Comparison of ENCODE assay signal across 1 cellular context in the genomic region with DNA sequence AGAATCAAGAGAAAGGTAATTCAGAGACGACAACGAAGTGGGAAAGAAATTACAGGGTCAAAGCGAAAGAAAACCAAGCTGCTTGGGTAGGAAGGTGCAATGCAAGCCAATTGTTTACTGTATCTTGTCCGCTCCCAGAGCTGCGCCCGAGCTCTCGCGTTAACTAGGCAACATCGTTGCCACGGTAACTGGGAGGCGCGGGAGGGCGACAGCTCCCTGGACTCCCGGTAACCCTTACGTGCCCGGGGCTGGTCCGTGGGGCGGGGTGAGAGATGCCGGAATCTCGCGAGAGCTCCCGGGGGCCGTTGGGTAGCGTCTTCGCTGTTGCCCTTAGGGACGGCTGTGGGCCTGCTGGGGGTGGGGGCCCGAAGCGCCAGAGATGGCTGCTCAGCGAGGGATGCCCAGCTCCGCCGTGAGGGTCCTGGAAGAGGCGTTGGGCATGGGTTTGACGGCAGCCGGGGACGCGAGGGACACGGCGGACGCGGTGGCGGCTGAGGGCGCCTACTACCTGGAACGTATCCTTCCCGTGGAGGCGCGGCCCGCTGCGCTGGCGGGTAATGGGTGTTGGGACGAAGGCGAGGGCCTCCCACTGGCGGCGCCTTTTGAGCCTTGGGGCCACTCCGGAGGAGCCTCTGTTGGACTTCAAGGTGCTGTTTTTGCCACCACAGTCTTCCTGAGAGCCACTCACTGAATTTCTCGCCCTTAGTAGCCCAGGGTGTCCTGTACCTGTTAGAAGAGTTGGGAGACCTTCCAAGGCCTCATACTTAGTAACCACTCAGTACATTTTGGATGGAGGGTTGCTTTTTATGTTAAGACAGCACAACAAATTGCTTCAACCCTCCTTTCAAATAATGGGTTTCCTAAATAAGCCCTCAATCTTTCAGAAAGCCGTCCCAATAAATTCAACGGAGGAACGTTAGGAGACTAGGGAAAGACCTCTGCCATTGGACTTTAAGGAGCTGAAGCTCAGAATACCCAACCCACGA.
TF ChIP-seq lines count a peak whose summit lies in the region.

A gene (plus strand): TSS at position 360 of the 986 bp plus-strand sequence.

TF ChIP-seq in K562, 482 proteins besides CTCF, POLR2A, EP300 and RAD21 (continued from another document):
- TF ChIP-seq, protein P1, sequence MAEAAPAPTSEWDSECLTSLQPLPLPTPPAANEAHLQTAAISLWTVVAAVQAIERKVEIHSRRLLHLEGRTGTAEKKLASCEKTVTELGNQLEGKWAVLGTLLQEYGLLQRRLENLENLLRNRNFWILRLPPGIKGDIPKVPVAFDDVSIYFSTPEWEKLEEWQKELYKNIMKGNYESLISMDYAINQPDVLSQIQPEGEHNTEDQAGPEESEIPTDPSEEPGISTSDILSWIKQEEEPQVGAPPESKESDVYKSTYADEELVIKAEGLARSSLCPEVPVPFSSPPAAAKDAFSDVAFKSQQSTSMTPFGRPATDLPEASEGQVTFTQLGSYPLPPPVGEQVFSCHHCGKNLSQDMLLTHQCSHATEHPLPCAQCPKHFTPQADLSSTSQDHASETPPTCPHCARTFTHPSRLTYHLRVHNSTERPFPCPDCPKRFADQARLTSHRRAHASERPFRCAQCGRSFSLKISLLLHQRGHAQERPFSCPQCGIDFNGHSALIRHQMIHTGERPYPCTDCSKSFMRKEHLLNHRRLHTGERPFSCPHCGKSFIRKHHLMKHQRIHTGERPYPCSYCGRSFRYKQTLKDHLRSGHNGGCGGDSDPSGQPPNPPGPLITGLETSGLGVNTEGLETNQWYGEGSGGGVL (CRISPR knock-in tag; IDR thresholded peaks at IDR 0.05), result no peak
- 0 out of 2 replicates have a peak, but pooled peaks have one; percentile 55 for TF ChIP-seq MXI1 (IDR thresholded peaks at IDR 0.05; ENCODE audit: low read depth, low read length)
- no peak for TF ChIP-seq ZNF75A (CRISPR knock-in tag; IDR thresholded peaks at IDR 0.05)
- TF ChIP-seq CTBP1 (IDR thresholded peaks at IDR 0.05; ENCODE audit: borderline replicate concordance), result peak; percentile 15; the same call in 1 of the 2 replicates
- TF ChIP-seq RFX1 (IDR thresholded peaks at IDR 0.05), result peak; percentile 93
- peak; percentile 24 for TF ChIP-seq RBM25 (IDR thresholded peaks at IDR 0.05; ENCODE audit: low read depth, low read length, severe bottlenecking)
- TF ChIP-seq ATF1 (CRISPR knock-in tag; IDR thresholded peaks at IDR 0.05), result no peak
- peak; percentile 39 for TF ChIP-seq ATF1 (tag; IDR thresholded peaks at IDR 0.05)
- TF ChIP-seq NEUROD1 (IDR thresholded peaks at IDR 0.05; ENCODE audit: borderline replicate concordance, low read depth, low read length, partially characterized antibody), result peak; percentile 69
- TF ChIP-seq CXXC5 (CRISPR knock-in tag; IDR thresholded peaks at IDR 0.05), result peak; percentile 26; the same call in 1 of the 2 replicates
- TF ChIP-seq L3MBTL2 (IDR thresholded peaks at IDR 0.05), result 0 out of 2 replicates have a peak, but pooled peaks have one; percentile 13
- peak; percentile 41; the same call in 1 of the 2 replicates for TF ChIP-seq PHF8 (IDR thresholded peaks at IDR 0.05; ENCODE audit: borderline replicate concordance, low read length)
- TF ChIP-seq GTF2A2 (tag; IDR thresholded peaks at IDR 0.05), result no peak
- TF ChIP-seq, protein P2, sequence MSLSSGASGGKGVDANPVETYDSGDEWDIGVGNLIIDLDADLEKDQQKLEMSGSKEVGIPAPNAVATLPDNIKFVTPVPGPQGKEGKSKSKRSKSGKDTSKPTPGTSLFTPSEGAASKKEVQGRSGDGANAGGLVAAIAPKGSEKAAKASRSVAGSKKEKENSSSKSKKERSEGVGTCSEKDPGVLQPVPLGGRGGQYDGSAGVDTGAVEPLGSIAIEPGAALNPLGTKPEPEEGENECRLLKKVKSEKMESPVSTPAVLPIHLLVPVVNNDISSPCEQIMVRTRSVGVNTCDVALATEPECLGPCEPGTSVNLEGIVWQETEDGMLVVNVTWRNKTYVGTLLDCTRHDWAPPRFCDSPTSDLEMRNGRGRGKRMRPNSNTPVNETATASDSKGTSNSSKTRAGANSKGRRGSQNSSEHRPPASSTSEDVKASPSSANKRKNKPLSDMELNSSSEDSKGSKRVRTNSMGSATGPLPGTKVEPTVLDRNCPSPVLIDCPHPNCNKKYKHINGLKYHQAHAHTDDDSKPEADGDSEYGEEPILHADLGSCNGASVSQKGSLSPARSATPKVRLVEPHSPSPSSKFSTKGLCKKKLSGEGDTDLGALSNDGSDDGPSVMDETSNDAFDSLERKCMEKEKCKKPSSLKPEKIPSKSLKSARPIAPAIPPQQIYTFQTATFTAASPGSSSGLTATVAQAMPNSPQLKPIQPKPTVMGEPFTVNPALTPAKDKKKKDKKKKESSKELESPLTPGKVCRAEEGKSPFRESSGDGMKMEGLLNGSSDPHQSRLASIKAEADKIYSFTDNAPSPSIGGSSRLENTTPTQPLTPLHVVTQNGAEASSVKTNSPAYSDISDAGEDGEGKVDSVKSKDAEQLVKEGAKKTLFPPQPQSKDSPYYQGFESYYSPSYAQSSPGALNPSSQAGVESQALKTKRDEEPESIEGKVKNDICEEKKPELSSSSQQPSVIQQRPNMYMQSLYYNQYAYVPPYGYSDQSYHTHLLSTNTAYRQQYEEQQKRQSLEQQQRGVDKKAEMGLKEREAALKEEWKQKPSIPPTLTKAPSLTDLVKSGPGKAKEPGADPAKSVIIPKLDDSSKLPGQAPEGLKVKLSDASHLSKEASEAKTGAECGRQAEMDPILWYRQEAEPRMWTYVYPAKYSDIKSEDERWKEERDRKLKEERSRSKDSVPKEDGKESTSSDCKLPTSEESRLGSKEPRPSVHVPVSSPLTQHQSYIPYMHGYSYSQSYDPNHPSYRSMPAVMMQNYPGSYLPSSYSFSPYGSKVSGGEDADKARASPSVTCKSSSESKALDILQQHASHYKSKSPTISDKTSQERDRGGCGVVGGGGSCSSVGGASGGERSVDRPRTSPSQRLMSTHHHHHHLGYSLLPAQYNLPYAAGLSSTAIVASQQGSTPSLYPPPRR (CRISPR knock-in tag; IDR thresholded peaks at IDR 0.05; ENCODE audit: borderline replicate concordance), result no peak
- TF ChIP-seq, protein P3, sequence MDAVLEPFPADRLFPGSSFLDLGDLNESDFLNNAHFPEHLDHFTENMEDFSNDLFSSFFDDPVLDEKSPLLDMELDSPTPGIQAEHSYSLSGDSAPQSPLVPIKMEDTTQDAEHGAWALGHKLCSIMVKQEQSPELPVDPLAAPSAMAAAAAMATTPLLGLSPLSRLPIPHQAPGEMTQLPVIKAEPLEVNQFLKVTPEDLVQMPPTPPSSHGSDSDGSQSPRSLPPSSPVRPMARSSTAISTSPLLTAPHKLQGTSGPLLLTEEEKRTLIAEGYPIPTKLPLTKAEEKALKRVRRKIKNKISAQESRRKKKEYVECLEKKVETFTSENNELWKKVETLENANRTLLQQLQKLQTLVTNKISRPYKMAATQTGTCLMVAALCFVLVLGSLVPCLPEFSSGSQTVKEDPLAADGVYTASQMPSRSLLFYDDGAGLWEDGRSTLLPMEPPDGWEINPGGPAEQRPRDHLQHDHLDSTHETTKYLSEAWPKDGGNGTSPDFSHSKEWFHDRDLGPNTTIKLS (IDR thresholded peaks at IDR 0.05; ENCODE audit: borderline replicate concordance, low read depth), result peak; percentile 45; the same call in 1 of the 2 replicates
- TF ChIP-seq, protein P4, sequence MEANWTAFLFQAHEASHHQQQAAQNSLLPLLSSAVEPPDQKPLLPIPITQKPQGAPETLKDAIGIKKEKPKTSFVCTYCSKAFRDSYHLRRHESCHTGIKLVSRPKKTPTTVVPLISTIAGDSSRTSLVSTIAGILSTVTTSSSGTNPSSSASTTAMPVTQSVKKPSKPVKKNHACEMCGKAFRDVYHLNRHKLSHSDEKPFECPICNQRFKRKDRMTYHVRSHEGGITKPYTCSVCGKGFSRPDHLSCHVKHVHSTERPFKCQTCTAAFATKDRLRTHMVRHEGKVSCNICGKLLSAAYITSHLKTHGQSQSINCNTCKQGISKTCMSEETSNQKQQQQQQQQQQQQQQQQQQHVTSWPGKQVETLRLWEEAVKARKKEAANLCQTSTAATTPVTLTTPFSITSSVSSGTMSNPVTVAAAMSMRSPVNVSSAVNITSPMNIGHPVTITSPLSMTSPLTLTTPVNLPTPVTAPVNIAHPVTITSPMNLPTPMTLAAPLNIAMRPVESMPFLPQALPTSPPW (CRISPR knock-in tag; IDR thresholded peaks at IDR 0.05), result peak; percentile 85
- no peak for TF ChIP-seq ZNF146 (CRISPR knock-in tag; IDR thresholded peaks at IDR 0.05; ENCODE audit: unreplicated experiment)
TF ChIP-seq in K562: peak in this region for 23.
